1 cellular context compared by ENCODE assay signal in genomic region chr16:1132431-1132830, GRCh38.
TF ChIP-seq lines count a peak whose summit lies in the region.

No MANE protein-coding gene starts in this region.

TF ChIP-seq in H1, 55 proteins besides CTCF, POLR2A, EP300 and RAD21:
- TF ChIP-seq KDM4A (IDR thresholded peaks at IDR 0.05; ENCODE audit: low read depth, low read length, severe bottlenecking) (no peak), E2F6 (IDR thresholded peaks at IDR 0.05) (no peak), NANOG (IDR thresholded peaks at IDR 0.05; ENCODE audit: insufficient read depth, low read depth, low read length, poor library complexity, severe bottlenecking) (no peak), CHD7 (IDR thresholded peaks at IDR 0.05; ENCODE audit: insufficient replicate concordance, low read length) (no peak), TAF1 (IDR thresholded peaks at IDR 0.05; ENCODE audit: low read depth, low read length) (no peak), BRCA1 (IDR thresholded peaks at IDR 0.05; ENCODE audit: low read depth, low read length) (no peak), RNF2 (IDR thresholded peaks at IDR 0.05; ENCODE audit: borderline replicate concordance, low read depth, low read length, missing control alignments, poor library complexity, severe bottlenecking) (no peak), SAP30 (IDR thresholded peaks at IDR 0.05; ENCODE audit: insufficient read depth, insufficient replicate concordance, low read length) (no peak), HDAC2 (IDR thresholded peaks at IDR 0.05; ENCODE audit: borderline replicate concordance in 1 of 2, low read depth in 2 of 2, low read length in 2 of 2) (no peak), SIX5 (IDR thresholded peaks at IDR 0.05; ENCODE audit: low read depth, low read length) (no peak)
